35 cellular contexts compared by ENCODE assay signal in genomic region chr9:17622749-17623148, GRCh38. TPM values are rescaled to one million over a fixed set of nuclear protein-coding genes. Genes with fewer than 3 reads are reported as not detected.
"Had no signal": no experiment of that assay in that cellular context is flagged by ENCODE, and none has a peak within 500 bp of the region (broad histone marks: within the 10 kb centered on the region; RNA-seq: fewer than 3 reads in every experiment).

No MANE protein-coding gene starts in this region.

- H3K4me3 ChIP-seq: adrenal gland, body of pancreas, cardiac muscle cell had no signal

- H3K27ac ChIP-seq: adrenal gland, body of pancreas, cardiac muscle cell, VCaP had no signal

- H3K36me3 ChIP-seq: adrenal gland, cardiac muscle cell had no signal

- FAIRE-seq: astrocyte, bronchial epithelial cell, TTC549 had no signal

- DNase-seq: activated B cell treated with CpG ODN at 0.5 μM for 24 hours; activated CD4-positive, alpha-beta memory T cell treated with anti-CD3 and anti-CD28 coated beads for 36 hours; activated CD4-positive, alpha-beta T cell treated with anti-CD3 and anti-CD28 coated beads for 4 hours; activated CD4-positive, alpha-beta T cell treated with anti-CD3 and anti-CD28 coated beads, Interleukin-2, amount 10 ng/mL, durations not matched to agents 24 days and 14 days; activated CD4-positive, alpha-beta T cell treated with anti-CD3 and anti-CD28 coated beads, Interleukin-2, amount 50 U/mL, for 1 hour; activated CD4-positive, alpha-beta T cell treated with anti-CD3 and anti-CD28 coated beads, Interleukin-2, amount 50 U/mL, for 4 hours; activated CD4-positive, CD25-positive, alpha-beta regulatory T cell treated with anti-CD3 and anti-CD28 coated beads, Interleukin-2, amount 50 U/mL, for 72 hours; activated CD8-positive, alpha-beta memory T cell treated with anti-CD3 and anti-CD28 coated beads, Interleukin-2, amount 50 U/mL, for 4 hours; activated CD8-positive, alpha-beta T cell treated with anti-CD3 and anti-CD28 coated beads for 36 hours; activated effector memory CD4-positive, alpha-beta T cell treated with anti-CD3 and anti-CD28 coated beads, Interleukin-2, amount 50 U/mL, for 16 hours; activated gamma-delta T cell treated with Interleukin-2 at 50 U/mL for 16 hours; activated naive CD4-positive, alpha-beta T cell; activated naive CD4-positive, alpha-beta T cell treated with anti-CD3 and anti-CD28 coated beads for 36 hours; activated naive CD4-positive, alpha-beta T cell treated with anti-CD3 and anti-CD28 coated beads, Interleukin-2, amount 50 U/mL, for 16 hours; activated naive CD8-positive, alpha-beta T cell treated with anti-CD3 and anti-CD28 coated beads for 36 hours; activated T-cell treated with anti-CD3 and anti-CD28 coated beads for 4 hours; activated T-cell treated with anti-CD3 and anti-CD28 coated beads, Interleukin-2, amount 50 U/mL, for 1 hour; activated T-cell treated with anti-CD3 and anti-CD28 coated beads, Interleukin-2, amount 50 U/mL, for 4 hours; activated T-cell treated with anti-CD3 and anti-CD28 coated beads, Interleukin-2, amount 50 U/mL, for 72 hours; adrenal gland; amniotic stem cell; aorta; body of pancreas; T-helper 1 cell; T-helper 2 cell; T-helper 9 cell had no signal

- H3K27me3 ChIP-seq: adrenal gland, body of pancreas, cardiac muscle cell had no signal

- H3K4me1 ChIP-seq: adrenal gland, body of pancreas had no signal

- H3K9me3 ChIP-seq: adrenal gland, body of pancreas had no signal

- ATAC-seq: activated CD8-positive, alpha-beta T cell treated with anti-CD3 and anti-CD28 coated beads for 36 hours; activated naive CD4-positive, alpha-beta T cell treated with anti-CD3 and anti-CD28 coated beads, Interleukin-2, amount 50 U/mL, for 72 hours; activated T-cell treated with anti-CD3 and anti-CD28 coated beads, Interleukin-2, amount 50 U/mL, for 4 hours; activated T-cell treated with anti-CD3 and anti-CD28 coated beads, Interleukin-2, amount 50 U/mL, for 72 hours; activated T-helper 17 cell treated with anti-CD3 and anti-CD28 coated beads, Interleukin-2, amount 50 U/mL, for 72 hours; body of pancreas had no signal

RNA-seq across cellular contexts. Expression of gene SH3GL2, which starts 43.9 kb away (rescaled TPM):
- total RNA-seq: activated B cell treated with CpG ODN at 0.5 μM for 24 hours; activated CD4-positive, alpha-beta memory T cell treated with anti-CD3 and anti-CD28 coated beads for 36 hours; activated CD4-positive, alpha-beta T cell treated with anti-CD3 and anti-CD28 coated beads, Interleukin-2, amount 10 ng/mL, durations not matched to agents 24 days and 14 days; activated CD8-positive, alpha-beta memory T cell treated with anti-CD3 and anti-CD28 coated beads for 36 hours; activated CD8-positive, alpha-beta T cell treated with anti-CD3 and anti-CD28 coated beads for 36 hours; activated naive CD4-positive, alpha-beta T cell treated with anti-CD3 and anti-CD28 coated beads for 36 hours; activated naive CD4-positive, alpha-beta T cell treated with anti-CD3 and anti-CD28 coated beads, Interleukin-2, amount 50 U/mL, for 72 hours; activated naive CD8-positive, alpha-beta T cell treated with anti-CD3 and anti-CD28 coated beads for 36 hours; activated T-cell treated with anti-CD3 and anti-CD28 coated beads, Interleukin-2, amount 50 U/mL, for 4 hours; activated T-cell treated with anti-CD3 and anti-CD28 coated beads, Interleukin-2, amount 50 U/mL, for 72 hours; activated T-helper 1 cell treated with anti-CD3 and anti-CD28 coated beads, Interleukin-12 subunit alpha, Interleukin-12 subunit beta, Interleukin-2, Interleukin-4 antibody, amounts not matched to agents 30 ng/mL and 10 ng/mL and 1 ng/mL, durations not matched to agents 14 hours and 24 hours and 36 hours; activated T-helper 17 cell treated with anti-CD3 and anti-CD28 coated beads, Interleukin-2, amount 50 U/mL, for 72 hours; aorta; bronchial epithelial cell had no signal
- polyA plus RNA-seq: cardiac muscle cell had no signal
